In genomic region chr2:138110453-138111083, GRCh38 we compare ENCODE assay signal across 1 cellular context.
TF ChIP-seq lines count a peak whose summit lies in the region.

No MANE protein-coding gene starts in this region.

TF ChIP-seq in HepG2, 621 proteins besides CTCF, POLR2A, EP300 and RAD21 (continued from another document and continues in another):
- no peak; the same call in 1 of the 2 replicates for TF ChIP-seq POGK (CRISPR knock-in tag; conservative IDR thresholded peaks at IDR 0.05)
- TF ChIP-seq KAT8 (CRISPR knock-in tag; IDR thresholded peaks at IDR 0.05), result peak; percentile 72; the same call in 1 of the 2 replicates
- TF ChIP-seq ZNF549 (CRISPR knock-in tag; IDR thresholded peaks at IDR 0.05), result no peak; the same call in 1 of the 2 replicates
- TF ChIP-seq SP2 (CRISPR knock-in tag; IDR thresholded peaks at IDR 0.05), result no peak
- TF ChIP-seq HOXA3 (CRISPR knock-in tag; IDR thresholded peaks at IDR 0.05), result peak; percentile 44; the same call in 1 of the 2 replicates
- TF ChIP-seq ZFYVE20 (CRISPR knock-in tag; IDR thresholded peaks at IDR 0.05; ENCODE audit: borderline replicate concordance, low read depth), result no peak
- no peak for TF ChIP-seq KLF11 (CRISPR knock-in tag; IDR thresholded peaks at IDR 0.05)
- TF ChIP-seq NRL (CRISPR knock-in tag; IDR thresholded peaks at IDR 0.05; ENCODE audit: borderline replicate concordance), result no peak
- TF ChIP-seq SCMH1 (CRISPR knock-in tag; IDR thresholded peaks at IDR 0.05; ENCODE audit: borderline replicate concordance), result no peak
- no peak for TF ChIP-seq PAWR (CRISPR knock-in tag; IDR thresholded peaks at IDR 0.05; ENCODE audit: borderline replicate concordance)
- TF ChIP-seq ZNF772 (CRISPR knock-in tag; IDR thresholded peaks at IDR 0.05), result peak; percentile 78; the same call in 1 of the 2 replicates
- TF ChIP-seq CBX1 (IDR thresholded peaks at IDR 0.05; ENCODE audit: low read depth), result no peak
- TF ChIP-seq SRY (CRISPR knock-in tag; IDR thresholded peaks at IDR 0.05), result no peak
- peak; percentile 72; the same call in 1 of the 2 replicates for TF ChIP-seq ZNF24 (IDR thresholded peaks at IDR 0.05)
- no peak for TF ChIP-seq STAT6 (CRISPR knock-in tag; IDR thresholded peaks at IDR 0.05; ENCODE audit: borderline replicate concordance)
- no peak for TF ChIP-seq ZNF44 (CRISPR knock-in tag; IDR thresholded peaks at IDR 0.05)
- TF ChIP-seq TAF1 (CRISPR knock-in tag; IDR thresholded peaks at IDR 0.05), result no peak
- peak; percentile 80 for TF ChIP-seq SOX13 (IDR thresholded peaks at IDR 0.05)
- peak in 1 of 2 experiments; percentile 97; a peak in 2 of 4 replicates for TF ChIP-seq SOX13 (CRISPR knock-in tag; conservative IDR thresholded peaks at IDR 0.05 in 1 of 2, IDR thresholded peaks at IDR 0.05 in 1 of 2)
- TF ChIP-seq ZXDC (CRISPR knock-in tag; IDR thresholded peaks at IDR 0.05), result no peak
- TF ChIP-seq ZBTB2 (CRISPR knock-in tag; IDR thresholded peaks at IDR 0.05; ENCODE audit: low read depth), result no peak
- no peak for TF ChIP-seq ZNF577 (CRISPR knock-in tag; IDR thresholded peaks at IDR 0.05; ENCODE audit: borderline replicate concordance, low read depth)
- TF ChIP-seq, protein P1, sequence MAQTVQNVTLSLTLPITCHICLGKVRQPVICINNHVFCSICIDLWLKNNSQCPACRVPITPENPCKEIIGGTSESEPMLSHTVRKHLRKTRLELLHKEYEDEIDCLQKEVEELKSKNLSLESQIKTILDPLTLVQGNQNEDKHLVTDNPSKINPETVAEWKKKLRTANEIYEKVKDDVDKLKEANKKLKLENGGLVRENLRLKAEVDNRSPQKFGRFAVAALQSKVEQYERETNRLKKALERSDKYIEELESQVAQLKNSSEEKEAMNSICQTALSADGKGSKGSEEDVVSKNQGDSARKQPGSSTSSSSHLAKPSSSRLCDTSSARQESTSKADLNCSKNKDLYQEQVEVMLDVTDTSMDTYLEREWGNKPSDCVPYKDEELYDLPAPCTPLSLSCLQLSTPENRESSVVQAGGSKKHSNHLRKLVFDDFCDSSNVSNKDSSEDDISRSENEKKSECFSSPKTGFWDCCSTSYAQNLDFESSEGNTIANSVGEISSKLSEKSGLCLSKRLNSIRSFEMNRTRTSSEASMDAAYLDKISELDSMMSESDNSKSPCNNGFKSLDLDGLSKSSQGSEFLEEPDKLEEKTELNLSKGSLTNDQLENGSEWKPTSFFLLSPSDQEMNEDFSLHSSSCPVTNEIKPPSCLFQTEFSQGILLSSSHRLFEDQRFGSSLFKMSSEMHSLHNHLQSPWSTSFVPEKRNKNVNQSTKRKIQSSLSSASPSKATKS (CRISPR knock-in tag; IDR thresholded peaks at IDR 0.05), result no peak
- TF ChIP-seq DMTF1 (CRISPR knock-in tag; IDR thresholded peaks at IDR 0.05), result no peak
- peak; percentile 89 for TF ChIP-seq NR2F2 (IDR thresholded peaks at IDR 0.05; ENCODE audit: borderline replicate concordance, low read depth)
- no peak; a peak in 1 of 4 replicates for TF ChIP-seq KLF16 (CRISPR knock-in tag; IDR thresholded peaks at IDR 0.05)
- no peak for TF ChIP-seq ZBTB49 (CRISPR knock-in tag; IDR thresholded peaks at IDR 0.05; ENCODE audit: borderline replicate concordance)
- TF ChIP-seq ARID2 (CRISPR knock-in tag; IDR thresholded peaks at IDR 0.05; ENCODE audit: borderline replicate concordance), result 0 out of 2 replicates have a peak, but pooled peaks have one; percentile 10
- TF ChIP-seq TAF15 (IDR thresholded peaks at IDR 0.05; ENCODE audit: low read depth, low read length, poor library complexity, severe bottlenecking), result no peak
- no peak for TF ChIP-seq ZBTB4 (CRISPR knock-in tag; IDR thresholded peaks at IDR 0.05; ENCODE audit: borderline replicate concordance)
- TF ChIP-seq HNRNPH1 (optimal IDR thresholded peaks at IDR 0.05; ENCODE audit: low read depth, low read length), result no peak
- TF ChIP-seq SNAI1 (CRISPR knock-in tag; IDR thresholded peaks at IDR 0.05; ENCODE audit: borderline replicate concordance), result no peak
- TF ChIP-seq, protein P2, sequence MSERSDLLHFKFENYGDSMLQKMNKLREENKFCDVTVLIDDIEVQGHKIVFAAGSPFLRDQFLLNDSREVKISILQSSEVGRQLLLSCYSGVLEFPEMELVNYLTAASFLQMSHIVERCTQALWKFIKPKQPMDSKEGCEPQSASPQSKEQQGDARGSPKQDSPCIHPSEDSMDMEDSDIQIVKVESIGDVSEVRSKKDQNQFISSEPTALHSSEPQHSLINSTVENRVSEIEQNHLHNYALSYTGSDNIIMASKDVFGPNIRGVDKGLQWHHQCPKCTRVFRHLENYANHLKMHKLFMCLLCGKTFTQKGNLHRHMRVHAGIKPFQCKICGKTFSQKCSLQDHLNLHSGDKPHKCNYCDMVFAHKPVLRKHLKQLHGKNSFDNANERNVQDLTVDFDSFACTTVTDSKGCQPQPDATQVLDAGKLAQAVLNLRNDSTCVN (CRISPR knock-in tag; IDR thresholded peaks at IDR 0.05; ENCODE audit: borderline replicate concordance), result no peak
- TF ChIP-seq, protein P3, sequence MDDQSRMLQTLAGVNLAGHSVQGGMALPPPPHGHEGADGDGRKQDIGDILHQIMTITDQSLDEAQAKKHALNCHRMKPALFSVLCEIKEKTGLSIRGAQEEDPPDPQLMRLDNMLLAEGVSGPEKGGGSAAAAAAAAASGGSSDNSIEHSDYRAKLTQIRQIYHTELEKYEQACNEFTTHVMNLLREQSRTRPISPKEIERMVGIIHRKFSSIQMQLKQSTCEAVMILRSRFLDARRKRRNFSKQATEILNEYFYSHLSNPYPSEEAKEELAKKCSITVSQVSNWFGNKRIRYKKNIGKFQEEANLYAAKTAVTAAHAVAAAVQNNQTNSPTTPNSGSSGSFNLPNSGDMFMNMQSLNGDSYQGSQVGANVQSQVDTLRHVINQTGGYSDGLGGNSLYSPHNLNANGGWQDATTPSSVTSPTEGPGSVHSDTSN (CRISPR knock-in tag; IDR thresholded peaks at IDR 0.05; ENCODE audit: borderline replicate concordance), result no peak
- no peak for TF ChIP-seq TOPORS (CRISPR knock-in tag; IDR thresholded peaks at IDR 0.05)
- no peak for TF ChIP-seq NONO (IDR thresholded peaks at IDR 0.05)
- peak; percentile 75; the same call in 1 of the 2 replicates for TF ChIP-seq NONO (CRISPR knock-in tag; conservative IDR thresholded peaks at IDR 0.05)
- no peak for TF ChIP-seq ZNF33A (CRISPR knock-in tag; IDR thresholded peaks at IDR 0.05; ENCODE audit: borderline replicate concordance)
